ENCODE assay signal across 1 cellular context in the genomic region with DNA sequence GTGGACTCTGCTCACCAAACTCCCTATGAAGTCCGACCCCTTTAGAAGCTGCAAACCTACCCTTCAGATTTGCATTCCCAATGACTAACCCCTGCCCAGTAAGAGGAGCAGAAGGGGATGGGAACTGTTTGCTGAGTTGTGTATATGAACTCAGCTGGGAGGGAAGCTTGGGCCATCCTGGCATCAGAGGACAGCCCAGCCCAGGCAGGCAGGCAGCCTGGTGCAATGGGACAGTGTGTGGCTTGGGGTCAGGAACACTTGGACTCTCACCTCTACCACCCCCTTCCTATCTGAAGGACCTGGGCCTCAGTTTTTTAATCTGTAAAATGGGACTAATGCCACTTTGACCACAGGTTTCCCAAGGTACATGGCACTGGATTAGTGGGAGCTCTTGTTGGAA.
TF ChIP-seq lines count a peak whose summit lies in the region.

No MANE protein-coding gene starts in this region.

TF ChIP-seq in H1, 55 proteins besides CTCF, POLR2A, EP300 and RAD21 (continued from another document):
- TF ChIP-seq, protein P1, sequence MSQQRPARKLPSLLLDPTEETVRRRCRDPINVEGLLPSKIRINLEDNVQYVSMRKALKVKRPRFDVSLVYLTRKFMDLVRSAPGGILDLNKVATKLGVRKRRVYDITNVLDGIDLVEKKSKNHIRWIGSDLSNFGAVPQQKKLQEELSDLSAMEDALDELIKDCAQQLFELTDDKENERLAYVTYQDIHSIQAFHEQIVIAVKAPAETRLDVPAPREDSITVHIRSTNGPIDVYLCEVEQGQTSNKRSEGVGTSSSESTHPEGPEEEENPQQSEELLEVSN (IDR thresholded peaks at IDR 0.05), result no peak
- TF ChIP-seq GTF2F1 (IDR thresholded peaks at IDR 0.05; ENCODE audit: borderline replicate concordance, low read depth, low read length) (no peak), SUZ12 (IDR thresholded peaks at IDR 0.05; ENCODE audit: low read length) (no peak), CEBPB (IDR thresholded peaks at IDR 0.05; ENCODE audit: low read depth, low read length) (no peak), POU5F1 (IDR thresholded peaks at IDR 0.05; ENCODE audit: low read depth, low read length) (no peak)
